8 cellular contexts compared by ENCODE assay signal in genomic region chr6:20401403-20402180, GRCh38. TPM values are rescaled to one million over a fixed set of nuclear protein-coding genes. Genes with fewer than 3 reads are reported as not detected.
DNase-seq lines count a peak whose midpoint lies in the region; ATAC-seq, FAIRE-seq and TF ChIP-seq lines count a peak whose summit lies in the region.

Gene E2F3, plus strand, starts transcription at chr6:20401879. Its CDS starts 354 bp downstream, at chr6:20402233.

- H3K9ac ChIP-seq in Loucy (ENCODE audit: low read depth, low read length, poor library complexity, severe bottlenecking): peak within 1 kb of the TSS; percentile 99

- no peaks in the 10 kb centered on the region for H3K9me2 ChIP-seq in Loucy (replicated peaks; ENCODE audit: low read depth, low read length)

- peak within 1 kb of the TSS; percentile 89 to 95 for H3K27ac Mint-ChIP-seq in natural killer cell

- DNase-seq in EL (peak; percentile 100), H54 (ENCODE audit: insufficient read length, low spot score) (peak; percentile 96), fibroblast of peridontal ligament (ENCODE audit: extremely low read depth) (peak; percentile 100), natural killer cell (peak; percentile 97)
- DNase-seq in activated T-helper 9 cell treated with anti-CD3 and anti-CD28 coated beads, Interleukin-2, amount 50 U/mL, for 16 hours (ENCODE audit: low read depth): peak; percentile 97
- DNase-seq in stimulated activated naive CD4-positive, alpha-beta T cell treated with Interleukin-2 at 50 U/mL for 16 hours (lab: John Stamatoyannopoulos, UW): peak; percentile 99

- H3K27me3 Mint-ChIP-seq in natural killer cell (ENCODE audit: low read depth in 2 of 2): no peaks in the 10 kb centered on the region

- intact Hi-C loops in natural killer cell (cut with micrococcal nuclease): loop anchor here (1.0 to 5.0 kb wide), 6 partner anchors 53 to 1191 kb away; partner anchors contain the start of genes CDKAL1 and SOX4

- H3K4me1 Mint-ChIP-seq in natural killer cell: peaks cover 25 to 31% of the 10 kb centered on the region in 2 donors

- no peaks in the 10 kb centered on the region for H3K9me3 ChIP-seq in Loucy (ENCODE audit: insufficient read depth, low read depth, low read length)

- no peaks in the 10 kb centered on the region for H3K9me3 Mint-ChIP-seq in natural killer cell

- TF ChIP-seq POLR2A in H54 (IDR thresholded peaks at IDR 0.05; ENCODE audit: low read depth, low read length): peak; percentile 67
- peak; percentile 85 for TF ChIP-seq POLR2A in Raji (IDR thresholded peaks at IDR 0.05; ENCODE audit: insufficient read depth, low read depth, low read length)

- H3K4me3 Mint-ChIP-seq in natural killer cell: peak within 1 kb of the TSS; percentile 96

- H3K4me3 ChIP-seq in Loucy (ENCODE audit: low read length, poor library complexity, severe bottlenecking): peak within 1 kb of the TSS; percentile 91

- TF ChIP-seq CTCF in Loucy (conservative IDR thresholded peaks at IDR 0.05; ENCODE audit: low read length): no peak
- no peak for TF ChIP-seq CTCF in natural killer cell (IDR thresholded peaks at IDR 0.05)

- peaks cover 26% of the 10 kb centered on the region for H4K20me1 ChIP-seq in Loucy (ENCODE audit: insufficient read depth, low read length, poor library complexity, severe bottlenecking)

- peaks cover 11% of the 10 kb centered on the region for H3K36me3 ChIP-seq in Loucy (ENCODE audit: insufficient read depth, low read length)

- H3K27me3 ChIP-seq in Loucy (ENCODE audit: insufficient read depth, low read length, poor library complexity, severe bottlenecking): peaks cover 13% of the 10 kb centered on the region

- peaks cover 13% of the 10 kb centered on the region for H3F3A ChIP-seq in Loucy (ENCODE audit: low read depth)

- peaks cover 45% of the 10 kb centered on the region for H3K79me2 ChIP-seq in Loucy (ENCODE audit: insufficient read depth, low read length)

- peak within 1 kb of the TSS; percentile 95 for H3K4me2 ChIP-seq in Loucy (ENCODE audit: low read depth, low read length, poor library complexity, severe bottlenecking)

- no peaks in the 10 kb centered on the region for H3K36me3 Mint-ChIP-seq in natural killer cell

- peak; percentile 83 to 93 (median 85) for ATAC-seq in natural killer cell

- H2AFZ ChIP-seq in Loucy (ENCODE audit: low read length): peak within 1 kb of the TSS; percentile 82

- peak; percentile 98 for FAIRE-seq in H54 (lab: Jason Lieb, UNC)

- peaks cover 15% of the 10 kb centered on the region for H3K4me1 ChIP-seq in Loucy (ENCODE audit: insufficient read depth, low read length, poor library complexity, severe bottlenecking)

RNA-seq across cellular contexts. Expression of gene E2F3, which starts in this region (rescaled TPM):
- 10 to 100 TPM in 2 of 3 donors, 1 to 10 TPM in 1; 8.2 to 14.7 (median 12.2) TPM for total RNA-seq in natural killer cell

Comparison
In these comparisons a context has a peak if more than half of its experiments do, and no peak if none do; other contexts are left out.
1. Peak in every context shown above with its lines: DNase-seq, ATAC-seq and H3K4me3 ChIP-seq.